Comparison of ENCODE assay signal across 8 cellular contexts in the genomic region with DNA sequence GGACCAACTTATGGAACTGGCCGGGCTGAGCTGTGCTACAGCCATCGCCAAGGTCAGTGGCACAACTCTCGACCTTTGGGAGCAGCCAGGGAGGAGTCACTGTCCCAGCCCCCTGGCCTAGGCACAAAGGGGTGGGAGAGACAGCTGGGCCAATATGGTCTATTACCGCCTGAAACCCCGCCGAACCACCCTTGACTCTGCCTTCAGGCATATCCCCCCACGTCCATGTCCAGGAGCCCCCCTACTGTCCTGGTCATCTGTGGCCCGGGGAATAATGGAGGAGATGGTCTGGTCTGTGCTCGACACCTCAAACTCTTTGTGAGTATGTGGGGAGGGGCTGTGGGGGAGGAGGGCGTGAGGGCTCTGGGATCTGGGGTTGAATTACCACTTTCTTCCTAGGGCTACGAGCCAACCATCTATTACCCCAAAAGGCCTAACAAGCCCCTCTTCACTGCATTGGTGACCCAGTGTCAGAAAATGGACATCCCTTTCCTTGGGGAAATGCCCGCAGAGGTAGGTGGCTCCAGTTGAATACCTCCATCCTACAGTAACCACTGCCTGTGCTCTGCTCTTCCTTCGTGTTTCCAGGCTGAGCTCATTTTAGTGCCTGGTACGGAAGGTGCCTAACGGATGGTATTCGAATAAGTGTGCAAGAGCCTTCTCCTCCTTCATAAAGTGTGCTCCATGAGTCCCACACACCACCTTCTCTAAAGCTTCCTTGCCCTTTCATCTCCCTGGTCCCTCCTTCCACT. TPM values are rescaled to one million over a fixed set of nuclear protein-coding genes. Genes with fewer than 3 reads are reported as not detected.
DNase-seq lines count a peak whose midpoint lies in the region; TF ChIP-seq lines count a peak whose summit lies in the region.

No MANE protein-coding gene starts in this region.

- H3K27me3 ChIP-seq in iPS-15b (ENCODE audit: control insufficient read depth, insufficient read depth, low read length): no peaks in the 10 kb centered on the region
- no peaks in the 10 kb centered on the region for H3K27me3 ChIP-seq in stomach

- H3K4me1 ChIP-seq in iPS-15b (ENCODE audit: control insufficient read depth, insufficient read depth, low read length) (no peaks in the 10 kb centered on the region), stomach (peaks cover 10 to 23% (median 21%) of the 10 kb centered on the region in 4 donors)

- H3K27ac Mint-ChIP-seq in activated T-helper 1 cell treated with anti-CD3 and anti-CD28 coated beads, Interleukin-12 subunit alpha, Interleukin-12 subunit beta, Interleukin-2, Interleukin-4 antibody, amounts not matched to agents 30 ng/mL and 10 ng/mL and 1 ng/mL, durations not matched to agents 14 hours and 24 hours and 36 hours: peak overlapping the region; percentile 56

- H3K36me3 Mint-ChIP-seq in activated T-helper 1 cell treated with anti-CD3 and anti-CD28 coated beads, Interleukin-12 subunit alpha, Interleukin-12 subunit beta, Interleukin-2, Interleukin-4 antibody, amounts not matched to agents 30 ng/mL and 10 ng/mL and 1 ng/mL, durations not matched to agents 14 hours and 24 hours and 36 hours (ENCODE audit: low read depth): peaks cover 31% of the 10 kb centered on the region

- peak overlapping the region; percentile 77 for H3K4me3 Mint-ChIP-seq in activated T-helper 1 cell treated with anti-CD3 and anti-CD28 coated beads, Interleukin-12 subunit alpha, Interleukin-12 subunit beta, Interleukin-2, Interleukin-4 antibody, amounts not matched to agents 30 ng/mL and 10 ng/mL and 1 ng/mL, durations not matched to agents 14 hours and 24 hours and 36 hours

- TF ChIP-seq POLR2A in stomach (IDR thresholded peaks at IDR 0.05): no peak

- peak overlapping the region; percentile 88 for H3K9ac ChIP-seq in iPS-15b (ENCODE audit: low read depth, low read length)

- H3K4me1 Mint-ChIP-seq in activated T-helper 1 cell treated with anti-CD3 and anti-CD28 coated beads, Interleukin-12 subunit alpha, Interleukin-12 subunit beta, Interleukin-2, Interleukin-4 antibody, amounts not matched to agents 30 ng/mL and 10 ng/mL and 1 ng/mL, durations not matched to agents 14 hours and 24 hours and 36 hours (ENCODE audit: low read depth): peaks cover 19% of the 10 kb centered on the region

- H3K27ac ChIP-seq in stomach: peak overlapping the region; percentile 83 to 90 (median 89)

- TF ChIP-seq CTCF in stomach (IDR thresholded peaks at IDR 0.05): no peak

- intact Hi-C loops in activated T-helper 1 cell treated with anti-CD3 and anti-CD28 coated beads, Interleukin-12 subunit alpha, Interleukin-12 subunit beta, Interleukin-2, Interleukin-4 antibody, amounts not matched to agents 30 ng/mL and 10 ng/mL and 1 ng/mL, durations not matched to agents 14 hours and 24 hours and 36 hours (cut with micrococcal nuclease): loop anchor here (1.0 to 5.0 kb wide), 2 partner anchors 8 to 135 kb away; partner anchors contain the start of genes ISG20L2 and METTL25B
- intact Hi-C loops in stomach (cut with DNase I; ENCODE audit: low total_unique reads): no loop called here

- H3K4me3 ChIP-seq in iPS-15b (ENCODE audit: low read depth, low read length) (peak overlapping the region; percentile 93), stomach (peak overlapping the region; percentile 72 to 91 (median 76))

- TF ChIP-seq EP300 in stomach (IDR thresholded peaks at IDR 0.05): no peak

- H3K36me3 ChIP-seq in iPS-15b (ENCODE audit: control insufficient read depth, insufficient read depth, low read length) (peaks cover 37% of the 10 kb centered on the region), stomach (peaks cover 10 to 48% (median 44%) of the 10 kb centered on the region in 4 donors)

- no peaks in the 10 kb centered on the region for H3K9me3 ChIP-seq in iPS-15b (ENCODE audit: control insufficient read depth, insufficient read depth, low read length)
- H3K9me3 ChIP-seq in stomach: no peaks in the 10 kb centered on the region

- WGBS in stomach, 5 donors: 40 to 51% (median 42%) methylated on average over 13 to 16 of the region's 16 CpGs

- no peaks in the 10 kb centered on the region for H3K27me3 Mint-ChIP-seq in activated T-helper 1 cell treated with anti-CD3 and anti-CD28 coated beads, Interleukin-12 subunit alpha, Interleukin-12 subunit beta, Interleukin-2, Interleukin-4 antibody, amounts not matched to agents 30 ng/mL and 10 ng/mL and 1 ng/mL, durations not matched to agents 14 hours and 24 hours and 36 hours (ENCODE audit: insufficient read depth)

- peak; percentile 61 for DNase-seq in DMS53 (lab: John Stamatoyannopoulos, UW)
- DNase-seq in DMS53 treated with DMSO at 0.1 percent for 48 hours (lab: John Stamatoyannopoulos, UW; ENCODE audit: unreplicated experiment): no peak
- DNase-seq in activated T-helper 1 cell treated with anti-CD3 and anti-CD28 coated beads, Interleukin-12 subunit alpha, Interleukin-12 subunit beta, Interleukin-2, Interleukin-4 antibody, amounts not matched to agents 30 ng/mL and 10 ng/mL and 1 ng/mL, durations not matched to agents 14 hours and 24 hours and 36 hours (ENCODE audit: low spot score): no peak
- no peak for DNase-seq in stomach
- no peak for DNase-seq in NCI-H1048 (lab: John Stamatoyannopoulos, UW)
- DNase-seq in NCI-H2196 (lab: John Stamatoyannopoulos, UW; ENCODE audit: unreplicated experiment): no peak
- no peak for DNase-seq in SW480 (ENCODE audit: low spot score)

- no peaks in the 10 kb centered on the region for H3K9me3 Mint-ChIP-seq in activated T-helper 1 cell treated with anti-CD3 and anti-CD28 coated beads, Interleukin-12 subunit alpha, Interleukin-12 subunit beta, Interleukin-2, Interleukin-4 antibody, amounts not matched to agents 30 ng/mL and 10 ng/mL and 1 ng/mL, durations not matched to agents 14 hours and 24 hours and 36 hours

RNA-seq across cellular contexts. Expression of gene NAXE, which starts 0.8 kb away (rescaled TPM):
- total RNA-seq in activated T-helper 1 cell treated with anti-CD3 and anti-CD28 coated beads, Interleukin-12 subunit alpha, Interleukin-12 subunit beta, Interleukin-2, Interleukin-4 antibody, amounts not matched to agents 30 ng/mL and 10 ng/mL and 1 ng/mL, durations not matched to agents 14 hours and 24 hours and 36 hours: 77.8 and 78.0 TPM in 2 replicates
- 10 to 100 TPM; 46.1 to 81.1 (median 52.7) TPM for total RNA-seq in stomach
- 10 to 100 TPM; 68.1 to 84.9 (median 71.7) TPM for polyA plus RNA-seq in stomach

RNA-seq across cellular contexts. Expression of gene GPATCH4, which starts 8.9 kb away (rescaled TPM):
- total RNA-seq in activated T-helper 1 cell treated with anti-CD3 and anti-CD28 coated beads, Interleukin-12 subunit alpha, Interleukin-12 subunit beta, Interleukin-2, Interleukin-4 antibody, amounts not matched to agents 30 ng/mL and 10 ng/mL and 1 ng/mL, durations not matched to agents 14 hours and 24 hours and 36 hours: 102 and 104 TPM in 2 replicates
- 10 to 100 TPM in 3 of 5 donors, 1 to 10 TPM in 2; 9.0 to 15.6 (median 12.9) TPM for total RNA-seq in stomach
- 10 to 100 TPM; 11.2 to 24.1 (median 19.9) TPM for polyA plus RNA-seq in stomach

RNA-seq across cellular contexts. Expression of gene TTC24, which starts 12.8 kb away (rescaled TPM):
- 3.7 and 4.1 TPM in 2 replicates for total RNA-seq in activated T-helper 1 cell treated with anti-CD3 and anti-CD28 coated beads, Interleukin-12 subunit alpha, Interleukin-12 subunit beta, Interleukin-2, Interleukin-4 antibody, amounts not matched to agents 30 ng/mL and 10 ng/mL and 1 ng/mL, durations not matched to agents 14 hours and 24 hours and 36 hours
- total RNA-seq in stomach: under 1 TPM in 1 of 5 donors, not detected in 4; 0.55 TPM
- polyA plus RNA-seq in stomach: not detected

RNA-seq across cellular contexts. Expression of gene IQGAP3, which starts 20.0 kb away (rescaled TPM):
- 10.3 and 11.2 TPM in 2 replicates for total RNA-seq in activated T-helper 1 cell treated with anti-CD3 and anti-CD28 coated beads, Interleukin-12 subunit alpha, Interleukin-12 subunit beta, Interleukin-2, Interleukin-4 antibody, amounts not matched to agents 30 ng/mL and 10 ng/mL and 1 ng/mL, durations not matched to agents 14 hours and 24 hours and 36 hours
- total RNA-seq in stomach: 10 to 100 TPM in 4 of 5 donors, 1 to 10 TPM in 1; 5.2 to 22.2 (median 14.0) TPM
- polyA plus RNA-seq in stomach: 1 to 10 TPM; 1.2 to 4.7 (median 1.3) TPM

RNA-seq across cellular contexts. Expression of gene HAPLN2, which starts 26.9 kb away (rescaled TPM):
- not detected in 2 replicates for total RNA-seq in activated T-helper 1 cell treated with anti-CD3 and anti-CD28 coated beads, Interleukin-12 subunit alpha, Interleukin-12 subunit beta, Interleukin-2, Interleukin-4 antibody, amounts not matched to agents 30 ng/mL and 10 ng/mL and 1 ng/mL, durations not matched to agents 14 hours and 24 hours and 36 hours
- total RNA-seq in stomach: not detected
- polyA plus RNA-seq in stomach: under 1 TPM in 2 of 3 donors, not detected in 1; 0.33 to 0.37 TPM
